ENCODE assay signal across 28 cellular contexts in genomic region chr21:33878824-33879223, GRCh38. TPM values are rescaled to one million over a fixed set of nuclear protein-coding genes. Genes with fewer than 3 reads are reported as not detected.
DNase-seq lines count a peak whose midpoint lies in the region; ATAC-seq, FAIRE-seq and TF ChIP-seq lines count a peak whose summit lies in the region.
"Had no signal": no experiment of that assay in that cellular context is flagged by ENCODE, and none has a peak within 500 bp of the region (broad histone marks: within the 10 kb centered on the region; RNA-seq: fewer than 3 reads in every experiment).

No MANE protein-coding gene starts in this region.

- no peak overlapping the region for H2BK5ac ChIP-seq in H1 (ENCODE audit: low read depth, low read length)

- no peaks in the 10 kb centered on the region for H3K79me1 ChIP-seq in H1 (ENCODE audit: low read depth, low read length)

- DNase-seq in H1 (ENCODE audit: low read depth in 1 of 2, low spot score in 2 of 2): no peak
- peak; percentile 56 for DNase-seq in posterior vena cava (ENCODE audit: low spot score)
- peak; percentile 41 for DNase-seq in spleen
- DNase-seq in upper lobe of right lung: peak; percentile 36
- DNase-seq in NOMO-1 (lab: John Stamatoyannopoulos, UW; ENCODE audit: unreplicated experiment in 2 of 2): no peak
- DNase-seq in H4 (ENCODE audit: low spot score): no peak
- no peak for DNase-seq in NCI-H2081 (lab: John Stamatoyannopoulos, UW)
- no peak for DNase-seq in SIG-M5 treated with dmso at 0.1 percent for 504 hours (lab: John Stamatoyannopoulos, UW; ENCODE audit: unreplicated experiment)
- DNase-seq: 8988T; ACHN; BE2C; C1 segment of cervical spinal cord; CD4-positive, alpha-beta memory T cell; CD4-positive, CD25-positive, alpha-beta regulatory T cell; CD8-positive, alpha-beta memory T cell; COR-L47; DMS 273 treated with DMSO at 0.1 percent for 48 hours; DMS153; DMS53; DMS79; DND-41; EL; GDM1 had no signal

- CTCF ChIA-PET in H1 (lab: Charles Lee; ENCODE audit: partially characterized antibody): interaction anchor here (1.0 to 3.1 kb wide), 3 partner anchors 14 to 34 kb away, joined by 3 to 10 read pairs (median 10); no protein-coding TSS in a partner anchor

- intact Hi-C loops in posterior vena cava (cut with DNase I): loop anchor here in 1 of 2 donors (1.0 kb wide), 1 partner anchor 47 kb away; no protein-coding TSS in a partner anchor
- intact Hi-C loops in spleen (cut with DNase I; ENCODE audit: low total_unique reads): no loop called here
- intact Hi-C loops in upper lobe of right lung (cut with DNase I): no loop called here

- H3K4me2 ChIP-seq in H1 (ENCODE audit: insufficient read depth in 1 of 2, low read depth in 2 of 2, low read length in 2 of 2): no peak overlapping the region
- H3K4me2 ChIP-seq: BLaER1 had no signal

- no peak overlapping the region for H2AK5ac ChIP-seq in H1 (ENCODE audit: low read depth, low read length)

- H2AFZ ChIP-seq in H1 (ENCODE audit: low read length): no peak overlapping the region

- H3K79me2 ChIP-seq in H1 (ENCODE audit: control insufficient read depth in 1 of 2, insufficient read depth in 2 of 2, low read length in 2 of 2): no peaks in the 10 kb centered on the region

- TF ChIP-seq POLR2A in H1 (IDR thresholded peaks at IDR 0.05; ENCODE audit: control extremely low read depth in 1 of 2, low read depth in 2 of 2, low read length in 2 of 2) (no peak), spleen (IDR thresholded peaks at IDR 0.05) (no peak)

- H4K5ac ChIP-seq in H1 (ENCODE audit: insufficient read length, low read depth, low read length): no peak overlapping the region

- no peak overlapping the region for H3K18ac ChIP-seq in H1 (ENCODE audit: extremely low read depth, low read length)

- POLR2A ChIA-PET in H1 (lab: Charles Lee; ENCODE audit: partially characterized antibody): no interaction called here

- H3K27ac ChIP-seq in H1 (ENCODE audit: low read depth, low read length): no peak overlapping the region
- H3K27ac ChIP-seq in spleen: no peak overlapping the region
- H3K27ac ChIP-seq in upper lobe of right lung: no peak overlapping the region
- H3K27ac ChIP-seq: BLaER1 had no signal

- no peaks in the 10 kb centered on the region for H3K36me3 ChIP-seq in H1 (ENCODE audit: control insufficient read depth in 2 of 4, insufficient read depth in 4 of 4, low read length in 3 of 4)
- no peaks in the 10 kb centered on the region for H3K36me3 ChIP-seq in spleen
- no peaks in the 10 kb centered on the region for H3K36me3 ChIP-seq in upper lobe of right lung
- H3K36me3 ChIP-seq: BE2C, BLaER1 had no signal

- H3K4me1 ChIP-seq in H1 (replicated peaks in 1 of 4; ENCODE audit: control insufficient read depth in 3 of 4, insufficient read depth in 4 of 4, low read length in 3 of 4) (no peaks in the 10 kb centered on the region), spleen (no peaks in the 10 kb centered on the region), upper lobe of right lung (no peaks in the 10 kb centered on the region)
- H3K4me1 ChIP-seq: BE2C, BLaER1 had no signal

- no peak for TF ChIP-seq EP300 in H1 (IDR thresholded peaks at IDR 0.05; ENCODE audit: borderline replicate concordance in 1 of 2, low read depth in 2 of 2, low read length in 2 of 2)

- H4K8ac ChIP-seq in H1 (ENCODE audit: extremely low read depth, insufficient read depth, low read length): no peak overlapping the region

- TF ChIP-seq RAD21 in H1 (IDR thresholded peaks at IDR 0.05 in 1 of 2, conservative IDR thresholded peaks at IDR 0.05 in 1 of 2; ENCODE audit: low read depth in 2 of 2, low read length in 2 of 2): no peak

- H3K56ac ChIP-seq in H1 (replicated peaks; ENCODE audit: insufficient read length, low read depth, low read length): no peak overlapping the region

- H3K9ac ChIP-seq in H1 (replicated peaks in 1 of 4; ENCODE audit: extremely low read depth in 1 of 4, low read depth in 3 of 4, low read length in 3 of 4): no peak overlapping the region
- H3K9ac ChIP-seq: BLaER1 had no signal

- H3K4me3 ChIP-seq in H1 (ENCODE audit: extremely low read depth in 1 of 4, insufficient read depth in 2 of 4, low read depth in 3 of 4, low read length in 4 of 4): no peak overlapping the region
- no peak overlapping the region for H3K4me3 ChIP-seq in spleen
- no peak overlapping the region for H3K4me3 ChIP-seq in upper lobe of right lung
- H3K4me3 ChIP-seq: BLaER1, GM12878 had no signal

- no peak overlapping the region for H3K4ac ChIP-seq in H1 (replicated peaks; ENCODE audit: insufficient read length, low read depth, low read length)

- H4K20me1 ChIP-seq in H1 (replicated peaks in 1 of 2; ENCODE audit: control insufficient read depth in 1 of 2, insufficient read depth in 2 of 2, low read length in 2 of 2): no peaks in the 10 kb centered on the region
- H4K20me1 ChIP-seq: BLaER1 had no signal

- ATAC-seq in upper lobe of right lung: no peak
- ATAC-seq: GM12878 had no signal

- no peak overlapping the region for H2BK20ac ChIP-seq in H1 (ENCODE audit: low read length)

- no peaks in the 10 kb centered on the region for H3K9me3 ChIP-seq in H1 (ENCODE audit: insufficient read depth in 2 of 2, low read depth in 1 of 2, low read length in 1 of 2)
- no peaks in the 10 kb centered on the region for H3K9me3 ChIP-seq in spleen
- H3K9me3 ChIP-seq in upper lobe of right lung: no peaks in the 10 kb centered on the region
- H3K9me3 ChIP-seq: BE2C, BLaER1 had no signal

- no peak overlapping the region for H3K14ac ChIP-seq in H1 (ENCODE audit: insufficient read length)

- no peak for FAIRE-seq in H1 (lab: Jason Lieb, UNC)
- FAIRE-seq: A204.1, GM12878, GM12892, GM18507 had no signal

- no peak overlapping the region for H2BK12ac ChIP-seq in H1 (ENCODE audit: low read depth, low read length)

- peak overlapping the region; percentile 6 for H3K23ac ChIP-seq in H1 (ENCODE audit: insufficient read length)

- no peak for TF ChIP-seq CTCF in H1 (IDR thresholded peaks at IDR 0.05; ENCODE audit: control extremely low read depth in 1 of 3, insufficient read depth in 1 of 3, low read depth in 1 of 3, low read length in 3 of 3)
- TF ChIP-seq CTCF in spleen (IDR thresholded peaks at IDR 0.05 in 8 of 11, conservative IDR thresholded peaks at IDR 0.05 in 3 of 11): no peak
- no peak for TF ChIP-seq CTCF in upper lobe of right lung (IDR thresholded peaks at IDR 0.05)

- no peak overlapping the region for H4K91ac ChIP-seq in H1 (replicated peaks; ENCODE audit: insufficient read length, low read length)

- H3K27me3 ChIP-seq in H1 (replicated peaks in 1 of 4; ENCODE audit: control insufficient read depth in 3 of 4, extremely low read depth in 1 of 4, insufficient read depth in 3 of 4, low read length in 3 of 4): no peaks in the 10 kb centered on the region
- H3K27me3 ChIP-seq in spleen (replicated peaks in 1 of 7): no peaks in the 10 kb centered on the region
- no peaks in the 10 kb centered on the region for H3K27me3 ChIP-seq in upper lobe of right lung
- H3K27me3 ChIP-seq: BE2C, BLaER1 had no signal

- no peaks in the 10 kb centered on the region; the same call in 1 of the 2 replicates for H3K23me2 ChIP-seq in H1 (ENCODE audit: low read depth, low read length)

- no peak overlapping the region for H2BK15ac ChIP-seq in H1 (ENCODE audit: low read length)

- 93% methylated on average over 6 of the region's 6 CpGs; no CpG with 5 or more reads in 1 of the 2 experiments for WGBS in H1 (ENCODE audit: extremely low coverage in 1 of 2, insufficient coverage in 1 of 2, insufficient read length in 1 of 2, insufficient replicate concordance in 2 of 2, low coverage in 1 of 2, low lambda C conversion rate in 2 of 2, missing lambda C conversion rate in 1 of 2), 2 experiments
- WGBS in spleen, 5 donors: 85 to 96% (median 90%) methylated on average over 6 of the region's 6 CpGs

- no peak overlapping the region for H2BK120ac ChIP-seq in H1 (replicated peaks; ENCODE audit: low read depth, low read length)

TF ChIP-seq in H1, 55 proteins besides CTCF, POLR2A, EP300 and RAD21:
- TF ChIP-seq HDAC6 (IDR thresholded peaks at IDR 0.05; ENCODE audit: low read depth, low read length): no peak
- no peak for TF ChIP-seq USF2 (IDR thresholded peaks at IDR 0.05; ENCODE audit: low read length)
TF ChIP-seq in H1: peak in this region for 0.

RNA-seq across cellular contexts. Expression of gene ATP5PO, which starts 36.8 kb away (rescaled TPM):
- 267 and 271 TPM in 2 replicates for total RNA-seq in H1 (2021; fragmentation: NEBNext Ultra II Directional; extraction: Animal tissue kit (Norgen Biotek cat#: 25700))
- polyA plus RNA-seq in H1 (2011; rRNA removed) (152 and 251 TPM in 2 replicates), spleen (100 to 1,000 TPM; 245 to 286 (median 255) TPM)
- 304 TPM for polyA plus RNA-seq in H1 (2011; cell fraction: cytosol; rRNA removed)
- 123 TPM for polyA plus RNA-seq in H1 (2011; cell fraction: nucleus; rRNA removed)
- 327 to 385 TPM (median 339 TPM) in 4 replicates for polyA plus RNA-seq in H1 (2012, experiment 1 of 2)
- 102 TPM for polyA plus RNA-seq in H1 (2012, experiment 2 of 2)
- polyA plus RNA-seq in H1 (2013, experiment 1 of 2): 472 TPM
- 490 TPM for polyA plus RNA-seq in H1 (2013, experiment 2 of 2)
- 126 and 191 TPM in 2 replicates for polyA minus RNA-seq in H1 (2011; rRNA and poly(A)+ RNA removed)
- polyA minus RNA-seq in H1 (2011; cell fraction: cytosol; rRNA and poly(A)+ RNA removed): 69.6 TPM
- polyA minus RNA-seq in H1 (2011; cell fraction: nucleus; rRNA and poly(A)+ RNA removed): 53.1 TPM
- total RNA-seq in posterior vena cava (100 to 1,000 TPM; 138 to 167 TPM), spleen (100 to 1,000 TPM in 6 of 7 donors, 10 to 100 TPM in 1; 97.6 to 154 (median 125) TPM), upper lobe of right lung (107 TPM)
- total RNA-seq in H4 (2014; rRNA removed; shearing (Covaris generic)): 325 and 389 TPM in 2 replicates

Comparison
In these comparisons a context has a peak if more than half of its experiments do, and no peak if none do; other contexts are left out.
1. DNase-seq: peak in posterior vena cava (single experiment), spleen (single experiment) and upper lobe of right lung (single experiment); none in H1 (0 of 2), NOMO-1 (0 of 2), H4 (single experiment), NCI-H2081 (0 of 2) and SIG-M5 treated with dmso at 0.1 percent for 504 hours (single experiment).